ENCODE assay signal across 1 cellular context in the genomic region with DNA sequence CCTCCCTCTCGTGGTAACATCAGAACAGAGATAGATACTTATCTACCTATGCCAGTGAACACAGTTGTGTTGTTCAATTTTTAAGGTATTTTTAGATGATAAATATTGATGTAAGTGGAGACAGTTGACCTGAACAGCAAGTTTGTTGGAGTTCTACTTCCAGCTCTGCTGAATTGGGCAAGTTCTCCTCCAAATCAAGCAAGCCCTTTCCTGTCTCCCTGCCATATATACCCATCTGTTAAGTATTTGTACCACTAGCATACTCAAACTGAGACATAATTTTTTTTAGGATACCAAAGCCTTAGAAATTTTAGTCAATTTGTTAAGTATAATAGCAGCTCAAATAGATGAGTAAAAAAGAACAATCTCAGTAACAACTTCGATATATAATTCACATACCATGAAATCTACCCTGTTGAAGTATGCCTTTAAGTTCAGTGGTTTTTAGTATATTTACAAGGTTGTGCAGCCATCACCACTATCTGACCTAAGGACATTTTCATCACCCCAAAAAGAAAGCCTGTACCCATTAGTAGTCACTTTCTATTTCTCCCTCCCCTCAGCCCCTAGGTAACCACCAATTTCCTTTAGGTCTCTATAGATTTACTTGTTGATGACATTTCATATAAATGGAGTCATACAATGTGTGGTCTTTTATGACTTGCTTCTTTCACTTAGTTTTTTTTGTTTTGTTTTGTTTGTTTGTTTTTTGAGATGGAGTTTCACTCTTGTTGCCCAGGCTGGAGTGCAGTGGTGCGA.
TF ChIP-seq lines count a peak whose summit lies in the region.

No MANE protein-coding gene starts in this region.

TF ChIP-seq in SK-N-SH, 30 proteins besides CTCF, POLR2A, EP300 and RAD21 (continued from another document):
- TF ChIP-seq, protein P1, sequence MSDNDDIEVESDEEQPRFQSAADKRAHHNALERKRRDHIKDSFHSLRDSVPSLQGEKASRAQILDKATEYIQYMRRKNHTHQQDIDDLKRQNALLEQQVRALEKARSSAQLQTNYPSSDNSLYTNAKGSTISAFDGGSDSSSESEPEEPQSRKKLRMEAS (IDR thresholded peaks at IDR 0.05; ENCODE audit: low read depth) = no peak
- no peak for TF ChIP-seq SIN3A (IDR thresholded peaks at IDR 0.05; ENCODE audit: borderline replicate concordance, low read depth, low read length)
- TF ChIP-seq, protein P2, sequence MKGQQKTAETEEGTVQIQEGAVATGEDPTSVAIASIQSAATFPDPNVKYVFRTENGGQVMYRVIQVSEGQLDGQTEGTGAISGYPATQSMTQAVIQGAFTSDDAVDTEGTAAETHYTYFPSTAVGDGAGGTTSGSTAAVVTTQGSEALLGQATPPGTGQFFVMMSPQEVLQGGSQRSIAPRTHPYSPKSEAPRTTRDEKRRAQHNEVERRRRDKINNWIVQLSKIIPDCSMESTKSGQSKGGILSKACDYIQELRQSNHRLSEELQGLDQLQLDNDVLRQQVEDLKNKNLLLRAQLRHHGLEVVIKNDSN (IDR thresholded peaks at IDR 0.05; ENCODE audit: borderline replicate concordance, low read depth) = no peak
- no peak for TF ChIP-seq RCOR1 (IDR thresholded peaks at IDR 0.05; ENCODE audit: low read length)
- no peak for TF ChIP-seq MXI1 (IDR thresholded peaks at IDR 0.05; ENCODE audit: low read depth, low read length)
- TF ChIP-seq POLR2AphosphoS5 (IDR thresholded peaks at IDR 0.05; ENCODE audit: low read depth, low read length) = no peak
- no peak for TF ChIP-seq GATA2 (CRISPR knock-in tag; IDR thresholded peaks at IDR 0.05)
- no peak for TF ChIP-seq TAF1 (IDR thresholded peaks at IDR 0.05; ENCODE audit: borderline replicate concordance, low read depth, low read length)
